15 cellular contexts compared by ENCODE assay signal in genomic region chr18:56003009-56003408, GRCh38.
DNase-seq lines count a peak whose midpoint lies in the region; TF ChIP-seq lines count a peak whose summit lies in the region.
"Had no signal": no experiment of that assay in that cellular context is flagged by ENCODE, and none has a peak within 500 bp of the region (broad histone marks: within the 10 kb centered on the region; RNA-seq: fewer than 3 reads in every experiment).

No MANE protein-coding gene starts in this region.

- H2BK12ac ChIP-seq in H9 (ENCODE audit: insufficient read length, low read depth, low read length) = no peak overlapping the region

- H4K20me1 ChIP-seq in H9 (ENCODE audit: control insufficient read depth, insufficient read depth, insufficient read length) = no peaks in the 10 kb centered on the region

- TF ChIP-seq POLR2A in ovary (IDR thresholded peaks at IDR 0.05) = no peak

- no peak overlapping the region for H2BK120ac ChIP-seq in H9 (ENCODE audit: low read depth, low read length, poor library complexity, severe bottlenecking)
- H2BK120ac ChIP-seq in mesendoderm (ENCODE audit: low read depth, low read length) = no peak overlapping the region

- no peak overlapping the region for H2BK5ac ChIP-seq in H9 (ENCODE audit: insufficient read length, low read length)
- no peak overlapping the region for H2BK5ac ChIP-seq in mesendoderm (ENCODE audit: low read length)

- no peaks in the 10 kb centered on the region for H3K79me2 ChIP-seq in H9 (ENCODE audit: insufficient read depth, low read length)
- no peaks in the 10 kb centered on the region for H3K79me2 ChIP-seq in mesendoderm (ENCODE audit: control insufficient read depth, insufficient read depth, low read length)

- H3K36me3 ChIP-seq in mesendoderm (ENCODE audit: control insufficient read depth, insufficient read depth, low read length) (no peaks in the 10 kb centered on the region), ovary (no peaks in the 10 kb centered on the region)

- no peak overlapping the region for H3K4me3 Mint-ChIP-seq in H9
- H3K4me3 Mint-ChIP-seq: B cell; CD4-positive, CD25-positive, alpha-beta regulatory T cell had no signal

- H3K4me3 ChIP-seq in mesendoderm (ENCODE audit: low read length) (no peak overlapping the region), ovary (no peak overlapping the region)

- TF ChIP-seq EP300 in ovary (IDR thresholded peaks at IDR 0.05) = no peak

- no peak overlapping the region for H3K9ac ChIP-seq in H9 (ENCODE audit: extremely low read depth, insufficient read length, low read length)
- no peak overlapping the region for H3K9ac ChIP-seq in mesendoderm (ENCODE audit: low read length)

- H3K27ac ChIP-seq in H9 (ENCODE audit: insufficient read length, low read depth, low read length) (no peak overlapping the region), cingulate gyrus (ENCODE audit: low read depth, low read length) (peak overlapping the region; percentile 78), mesendoderm (ENCODE audit: low read depth, low read length) (no peak overlapping the region), temporal lobe (ENCODE audit: low read depth, low read length) (peak overlapping the region; percentile 87), ovary (peak overlapping the region in 1 of 2 donors; percentile 26)

- no peaks in the 10 kb centered on the region for H3K36me3 Mint-ChIP-seq in H9 (ENCODE audit: insufficient read depth in 1 of 3, low read depth in 3 of 3)
- H3K36me3 Mint-ChIP-seq: CD4-positive, CD25-positive, alpha-beta regulatory T cell had no signal

- H3K56ac ChIP-seq in H9 (ENCODE audit: insufficient read length, low read depth, low read length) (no peak overlapping the region), mesendoderm (ENCODE audit: low read length) (no peak overlapping the region)

- no peaks in the 10 kb centered on the region for H3K27me3 ChIP-seq in H9 (ENCODE audit: insufficient read depth, low read length)
- no peaks in the 10 kb centered on the region for H3K27me3 ChIP-seq in mesendoderm (ENCODE audit: insufficient read depth, low read length, poor library complexity)
- no peaks in the 10 kb centered on the region for H3K27me3 ChIP-seq in ovary

- H4K5ac ChIP-seq in H9 (ENCODE audit: insufficient read length, low read depth, low read length) (no peak overlapping the region), mesendoderm (ENCODE audit: low read length) (no peak overlapping the region)

- intact Hi-C loops in ovary (cut with DNase I) = loop anchor here in 1 of 4 donors (10.0 kb wide), 1 partner anchor 572 kb away; no protein-coding TSS in a partner anchor

- no peak overlapping the region for H3K23ac ChIP-seq in H9 (ENCODE audit: insufficient read length, low read depth, low read length)
- H3K23ac ChIP-seq in mesendoderm (ENCODE audit: low read length) = no peak overlapping the region

- H2AK5ac ChIP-seq in H9 (ENCODE audit: insufficient read length, low read length) (no peak overlapping the region), mesendoderm (ENCODE audit: low read length) (no peak overlapping the region)

- no peak overlapping the region for H2AFZ ChIP-seq in H9 (ENCODE audit: low read length)

- H3K79me1 ChIP-seq in H9 (ENCODE audit: insufficient read depth, low read depth, low read length, poor library complexity, severe bottlenecking) (no peaks in the 10 kb centered on the region), mesendoderm (ENCODE audit: low read length) (no peaks in the 10 kb centered on the region)

- H3K18ac ChIP-seq in H9 (ENCODE audit: insufficient read length, low read depth, low read length) = no peak overlapping the region
- H3K18ac ChIP-seq in mesendoderm (ENCODE audit: low read length) = no peak overlapping the region

- TF ChIP-seq CTCF in H9 (conservative IDR thresholded peaks at IDR 0.05) = no peak
- TF ChIP-seq CTCF in ovary (IDR thresholded peaks at IDR 0.05) = no peak

- no peak overlapping the region for H4K8ac ChIP-seq in H9 (replicated peaks; ENCODE audit: insufficient read length, low read depth, low read length)
- H4K8ac ChIP-seq in mesendoderm (ENCODE audit: low read depth, low read length) = no peak overlapping the region

- no peaks in the 10 kb centered on the region for H3K23me2 ChIP-seq in H9 (ENCODE audit: insufficient read length, low read depth, low read length, poor library complexity, severe bottlenecking)

- H3K27ac Mint-ChIP-seq in H9 = peak overlapping the region; percentile 37 to 80 (median 63); a peak in 2 of 7 replicates
- H3K27ac Mint-ChIP-seq: B cell; CD4-positive, CD25-positive, alpha-beta regulatory T cell had no signal

- H3K4ac ChIP-seq in H9 (ENCODE audit: low read depth, low read length) = no peak overlapping the region
- H3K4ac ChIP-seq in mesendoderm (ENCODE audit: low read depth, low read length) = no peak overlapping the region

- peaks cover 31 to 37% of the 10 kb centered on the region in 2 experiments for H3K4me1 Mint-ChIP-seq in H9

- H3K9me3 ChIP-seq in H9 (ENCODE audit: control insufficient read depth, low read depth, low read length) (no peaks in the 10 kb centered on the region), ovary (no peaks in the 10 kb centered on the region)

- no peaks in the 10 kb centered on the region for H3K27me3 Mint-ChIP-seq in H9 (ENCODE audit: low read depth)
- H3K27me3 Mint-ChIP-seq: B cell; CD4-positive, CD25-positive, alpha-beta regulatory T cell had no signal

- H2BK15ac ChIP-seq in H9 (ENCODE audit: low read depth, low read length) = no peak overlapping the region
- no peak overlapping the region for H2BK15ac ChIP-seq in mesendoderm (replicated peaks; ENCODE audit: low read depth)

- H3K4me1 ChIP-seq in H9 (ENCODE audit: insufficient read depth, low read length) (peaks cover 4% of the 10 kb centered on the region), mesendoderm (ENCODE audit: control insufficient read depth, low read depth, low read length) (peaks cover 1% of the 10 kb centered on the region), ovary (ENCODE audit: insufficient read depth) (peaks cover 4% of the 10 kb centered on the region)

- H3K9me3 Mint-ChIP-seq in H9 = no peaks in the 10 kb centered on the region

- no peak for DNase-seq in H9
- peak; percentile 31 for DNase-seq in mesendoderm
- no peak for DNase-seq in OCI-M2 (lab: John Stamatoyannopoulos, UW; ENCODE audit: unreplicated experiment)
- no peak for DNase-seq in activated effector memory CD4-positive, alpha-beta T cell treated with Interleukin-2 at 50 U/mL for 16 hours
- no peak for DNase-seq in ovary
- DNase-seq: ACHN; CD4-positive, CD25-positive, alpha-beta regulatory T cell; HCEC 1CT; NCI-H187 treated with DMSO at 0.1 percent for 48 hours; NCI-H2171; NCI-H510A; SHP77 treated with DMSO at 0.1 percent for 48 hours had no signal

- no peak overlapping the region for H3K14ac ChIP-seq in H9 (ENCODE audit: insufficient read depth, low read length)

- H3K4me2 ChIP-seq in H9 (ENCODE audit: insufficient read depth, insufficient read length, low read length) = no peak overlapping the region
- H3K4me2 ChIP-seq in mesendoderm (ENCODE audit: low read length) = no peak overlapping the region

- H2BK20ac ChIP-seq in H9 (ENCODE audit: low read depth, low read length, poor library complexity, severe bottlenecking) = no peak overlapping the region

- no peak overlapping the region for H4K91ac ChIP-seq in H9 (ENCODE audit: insufficient read length, low read depth, low read length)

- H3T11ph ChIP-seq in H9 (ENCODE audit: low read length) = no peak overlapping the region

Comparison
In these comparisons a context has a peak if more than half of its experiments do, and no peak if none do; other contexts are left out.
1. H3K27ac ChIP-seq: peak in cingulate gyrus (single experiment) and temporal lobe (single experiment); none in H9 (single experiment) and mesendoderm (single experiment).